27 cellular contexts compared by ENCODE assay signal in genomic region chr22:49470741-49471134, GRCh38.
"Had no signal": no experiment of that assay in that cellular context is flagged by ENCODE, and none has a peak within 500 bp of the region (broad histone marks: within the 10 kb centered on the region; RNA-seq: fewer than 3 reads in every experiment).

No MANE protein-coding gene starts in this region.

- H3K27ac ChIP-seq: left ventricle myocardium inferior, neural progenitor cell, ovary, prostate gland, skin epidermis, stomach, testis, thyroid gland, transverse colon, upper lobe of left lung had no signal

- FAIRE-seq: islet of Langerhans, kidney had no signal

- H3K9me3 ChIP-seq: left ventricle myocardium inferior, ovary, prostate gland, stomach, testis, thyroid gland, transverse colon, upper lobe of left lung had no signal

- H3K4me3 ChIP-seq: left ventricle myocardium inferior, lung, neural progenitor cell, ovary, prostate gland, skin epidermis, stomach, testis, thyroid gland, transverse colon, upper lobe of left lung had no signal

- ATAC-seq: natural killer cell; right cardiac atrium; sciatic nerve; stimulated activated naive B cell treated with anti-CD40 and anti-IgM and Interleukin-4, amounts not matched to agents 10 μg/mL and 1 μg/mL and 100 μg/mL, for 72 hours; stimulated activated naive CD8-positive, alpha-beta T cell treated with anti-CD3 and anti-CD28 coated beads, Interleukin-15, Interleukin-2, amounts not matched to agents 100 U/mL and 50 U/mL, for 24 hours had no signal

- H3K36me3 ChIP-seq: left ventricle myocardium inferior, neural progenitor cell, ovary, prostate gland, stomach, thyroid gland, transverse colon, upper lobe of left lung had no signal

- H3K4me1 ChIP-seq: left ventricle myocardium inferior, prostate gland, stomach, testis, transverse colon, upper lobe of left lung had no signal

- DNase-seq: hypothalamus; immature natural killer cell; kidney; left ventricle myocardium inferior; naive B cell; natural killer cell; nephron progenitor cell; ovary; retina; right cardiac atrium; stimulated activated CD4-positive, alpha-beta T cell treated with anti-CD3 and anti-CD28 coated beads, Interleukin-12 subunit alpha, Interleukin-12 subunit beta, amount 100 ng/mL, for 4 hours; stimulated activated CD4-positive, alpha-beta T cell treated with anti-CD3 and anti-CD28 coated beads, Interleukin-15, amount 100 ng/mL, for 24 hours; stimulated activated CD4-positive, alpha-beta T cell treated with anti-CD3 and anti-CD28 coated beads, Interleukin-2, amount 100 ng/mL, for 24 hours; stimulated activated CD4-positive, alpha-beta T cell treated with anti-CD3 and anti-CD28 coated beads, Interleukin-4, amount 100 ng/mL, for 1 hour; stimulated activated naive B cell treated with anti-CD40 and anti-IgM and Interleukin-4, amounts not matched to agents 10 μg/mL and 1 μg/mL and 100 μg/mL, for 72 hours; stimulated activated naive CD8-positive, alpha-beta T cell treated with anti-CD3 and anti-CD28 coated beads, Interleukin-15, Interleukin-2, amounts not matched to agents 100 U/mL and 50 U/mL, for 24 hours; stomach; testis; transverse colon had no signal

- H3K27me3 ChIP-seq: neural progenitor cell, ovary, testis, thyroid gland, upper lobe of left lung had no signal

- H2AFZ ChIP-seq: neural progenitor cell had no signal

- H3K4me2 ChIP-seq: neural progenitor cell had no signal

- H3K9ac ChIP-seq: neural progenitor cell had no signal
